ENCODE assay signal across 8 cellular contexts in the genomic region with DNA sequence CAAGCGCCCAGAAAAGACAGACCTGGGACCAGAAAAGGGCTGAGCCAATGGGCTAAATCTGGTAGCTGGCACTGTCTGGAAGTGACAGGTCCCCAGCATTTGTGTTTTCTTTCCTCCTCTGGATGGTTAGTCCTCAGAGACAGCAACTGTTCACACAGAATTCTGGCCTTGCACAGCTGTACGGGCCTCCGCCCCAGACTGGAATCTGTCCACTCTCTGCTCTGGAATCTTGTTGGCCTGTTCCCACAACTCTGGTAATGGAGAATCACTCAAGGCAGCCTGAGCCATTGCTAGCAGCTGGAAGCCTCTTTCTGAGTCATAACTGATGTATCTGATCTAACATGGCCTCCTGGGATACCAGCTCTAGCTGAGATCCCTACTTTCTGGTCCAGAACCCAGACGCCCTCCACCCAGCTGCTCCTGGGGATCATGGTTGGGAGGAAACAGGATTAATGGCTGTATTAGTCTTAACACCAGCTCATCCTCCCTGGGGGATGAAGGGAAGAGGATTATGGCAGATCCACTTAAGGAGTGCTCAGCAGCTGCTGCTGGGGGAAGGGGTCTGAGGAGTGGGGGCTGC. TPM values are rescaled to one million over a fixed set of nuclear protein-coding genes. Genes with fewer than 3 reads are reported as not detected.
A peak's percentile ranks its signal among the peaks of the same experiment; 100 is the strongest.
DNase-seq lines count a peak whose midpoint lies in the region; ATAC-seq and TF ChIP-seq lines count a peak whose summit lies in the region.

No MANE protein-coding gene starts in this region.

- no peak for DNase-seq in activated CD4-positive, alpha-beta memory T cell treated with anti-CD3 and anti-CD28 coated beads for 36 hours
- peak; percentile 65 for DNase-seq in glomerular visceral epithelial cell (ENCODE audit: extremely low spot score)
- DNase-seq in stimulated activated effector memory CD8-positive, alpha-beta T cell treated with anti-CD3 and anti-CD28 coated beads, Interleukin-12 subunit alpha, Interleukin-12 subunit beta, amount 100 ng/mL, for 72 hours (ENCODE audit: low spot score in 2 of 2): no peak
- DNase-seq in NCI-H2227 (lab: John Stamatoyannopoulos, UW; ENCODE audit: unreplicated experiment): no peak
- DNase-seq in OCI-M1 (lab: John Stamatoyannopoulos, UW): no peak
- no peak for DNase-seq in NK-92 treated with Interleukin-12 subunit alpha and Interleukin-12 subunit beta, amount 100 ng/mL, for 24 hours (lab: John Stamatoyannopoulos, UW)

- H3K27ac Mint-ChIP-seq in activated CD4-positive, alpha-beta memory T cell treated with anti-CD3 and anti-CD28 coated beads for 36 hours: peak overlapping the region; percentile 69
- peak overlapping the region; percentile 91 for H3K27ac Mint-ChIP-seq in stimulated activated effector memory CD8-positive, alpha-beta T cell treated with anti-CD3 and anti-CD28 coated beads, Interleukin-12 subunit alpha, Interleukin-12 subunit beta, amount 100 ng/mL, for 72 hours

- CTCF ChIA-PET in HEK293 (lab: Yijun Ruan, JAX): interaction anchor here (0.5 kb wide), 1 partner anchor 651 kb away, joined by 3 read pairs; no protein-coding TSS in a partner anchor
- CTCF ChIA-PET in activated CD4-positive, alpha-beta memory T cell treated with anti-CD3 and anti-CD28 coated beads for 36 hours (lab: Charles Lee): interaction anchor here (1.5 kb wide), 1 partner anchor 80 kb away, joined by 4 read pairs; the partner anchor contains the start of gene HSD3B7

- intact Hi-C loops in activated CD4-positive, alpha-beta memory T cell treated with anti-CD3 and anti-CD28 coated beads for 36 hours (cut with micrococcal nuclease): no loop called here

- ATAC-seq in stimulated activated effector memory CD8-positive, alpha-beta T cell treated with anti-CD3 and anti-CD28 coated beads, Interleukin-12 subunit alpha, Interleukin-12 subunit beta, amount 100 ng/mL, for 72 hours: peak; percentile 57
- ATAC-seq in HG03439 (IDR thresholded peaks at IDR 0.05; ENCODE audit: unreplicated experiment): no peak

- H3K27ac ChIP-seq in HEK293 (ENCODE audit: extremely low read depth, low read depth, low read length): no peak overlapping the region

- H3K9me3 Mint-ChIP-seq in activated CD4-positive, alpha-beta memory T cell treated with anti-CD3 and anti-CD28 coated beads for 36 hours: no peaks in the 10 kb centered on the region
- H3K9me3 Mint-ChIP-seq in stimulated activated effector memory CD8-positive, alpha-beta T cell treated with anti-CD3 and anti-CD28 coated beads, Interleukin-12 subunit alpha, Interleukin-12 subunit beta, amount 100 ng/mL, for 72 hours: no peaks in the 10 kb centered on the region

- H3K36me3 ChIP-seq in HEK293 (ENCODE audit: control insufficient read depth in 2 of 2, insufficient read depth in 1 of 2, low read length in 2 of 2): peaks cover 0 to 38% of the 10 kb centered on the region in 2 experiments; a peak in 1 of 3 replicates

- peaks cover 24% of the 10 kb centered on the region for H3K36me3 Mint-ChIP-seq in activated CD4-positive, alpha-beta memory T cell treated with anti-CD3 and anti-CD28 coated beads for 36 hours
- peaks cover 53% of the 10 kb centered on the region for H3K36me3 Mint-ChIP-seq in stimulated activated effector memory CD8-positive, alpha-beta T cell treated with anti-CD3 and anti-CD28 coated beads, Interleukin-12 subunit alpha, Interleukin-12 subunit beta, amount 100 ng/mL, for 72 hours

- no peak overlapping the region for H3K4me3 ChIP-seq in HEK293 (ENCODE audit: low read depth, low read length)

- H3K4me1 ChIP-seq in HEK293 (ENCODE audit: control insufficient read depth, insufficient read depth, low read length): no peaks in the 10 kb centered on the region

- POLR2A ChIA-PET in HEK293 (lab: Yijun Ruan, JAX): interaction anchor here (1.4 kb wide), 1 partner anchor 9 kb away, joined by 5 read pairs; the partner anchor contains the start of gene ZNF668
- POLR2A ChIA-PET in activated CD4-positive, alpha-beta memory T cell treated with anti-CD3 and anti-CD28 coated beads for 36 hours (lab: Charles Lee): interaction anchor here (1.1 kb wide), 1 partner anchor 8 kb away, joined by 5 read pairs; no protein-coding TSS in a partner anchor

- no peaks in the 10 kb centered on the region for H3K9me3 ChIP-seq in HEK293 (ENCODE audit: control insufficient read depth, insufficient read depth, low read depth, low read length)

- peak overlapping the region; percentile 23 for H3K4me3 Mint-ChIP-seq in activated CD4-positive, alpha-beta memory T cell treated with anti-CD3 and anti-CD28 coated beads for 36 hours
- H3K4me3 Mint-ChIP-seq in stimulated activated effector memory CD8-positive, alpha-beta T cell treated with anti-CD3 and anti-CD28 coated beads, Interleukin-12 subunit alpha, Interleukin-12 subunit beta, amount 100 ng/mL, for 72 hours: peak overlapping the region; percentile 71

- H3K4me1 Mint-ChIP-seq in activated CD4-positive, alpha-beta memory T cell treated with anti-CD3 and anti-CD28 coated beads for 36 hours (ENCODE audit: low read depth): peaks cover 36% of the 10 kb centered on the region
- H3K4me1 Mint-ChIP-seq in stimulated activated effector memory CD8-positive, alpha-beta T cell treated with anti-CD3 and anti-CD28 coated beads, Interleukin-12 subunit alpha, Interleukin-12 subunit beta, amount 100 ng/mL, for 72 hours: peaks cover 74% of the 10 kb centered on the region

- TF ChIP-seq CTCF in HEK293 (tag by site-specific recombination; IDR thresholded peaks at IDR 0.05): no peak

- no peaks in the 10 kb centered on the region for H3K27me3 Mint-ChIP-seq in activated CD4-positive, alpha-beta memory T cell treated with anti-CD3 and anti-CD28 coated beads for 36 hours

TF ChIP-seq in HEK293, 187 proteins besides CTCF, POLR2A, EP300 and RAD21:
- 0 out of 2 replicates have a peak, but pooled peaks have one; percentile 34 for TF ChIP-seq ZIC2 (tag by site-specific recombination; IDR thresholded peaks at IDR 0.05)
- no peak for TF ChIP-seq ZNF473 (tag by site-specific recombination; IDR thresholded peaks at IDR 0.05)
TF ChIP-seq in HEK293: peak in this region for 1.

RNA-seq across cellular contexts. Expression of gene ZNF668, which starts 9.1 kb away (rescaled TPM):
- 10 to 100 TPM; 11.4 to 13.3 TPM for total RNA-seq in activated CD4-positive, alpha-beta memory T cell treated with anti-CD3 and anti-CD28 coated beads for 36 hours

RNA-seq across cellular contexts. Expression of gene ZNF646, which starts 9.2 kb away (rescaled TPM):
- 10 to 100 TPM; 18.6 to 19.9 TPM for total RNA-seq in activated CD4-positive, alpha-beta memory T cell treated with anti-CD3 and anti-CD28 coated beads for 36 hours

RNA-seq across cellular contexts. Expression of gene PRSS53, which starts 23.8 kb away (rescaled TPM):
- total RNA-seq in activated CD4-positive, alpha-beta memory T cell treated with anti-CD3 and anti-CD28 coated beads for 36 hours: 1 to 10 TPM; 3.4 to 5.3 TPM

RNA-seq across cellular contexts. Expression of gene VKORC1, which starts 29.6 kb away (rescaled TPM):
- total RNA-seq in activated CD4-positive, alpha-beta memory T cell treated with anti-CD3 and anti-CD28 coated beads for 36 hours: 10 to 100 TPM; 67.3 to 72.3 TPM

RNA-seq across cellular contexts. Expression of gene STX4, which starts 31.6 kb away (rescaled TPM):
- total RNA-seq in activated CD4-positive, alpha-beta memory T cell treated with anti-CD3 and anti-CD28 coated beads for 36 hours: 10 to 100 TPM; 46.7 to 46.8 TPM
